ENCODE assay signal across 18 cellular contexts in the genomic region with DNA sequence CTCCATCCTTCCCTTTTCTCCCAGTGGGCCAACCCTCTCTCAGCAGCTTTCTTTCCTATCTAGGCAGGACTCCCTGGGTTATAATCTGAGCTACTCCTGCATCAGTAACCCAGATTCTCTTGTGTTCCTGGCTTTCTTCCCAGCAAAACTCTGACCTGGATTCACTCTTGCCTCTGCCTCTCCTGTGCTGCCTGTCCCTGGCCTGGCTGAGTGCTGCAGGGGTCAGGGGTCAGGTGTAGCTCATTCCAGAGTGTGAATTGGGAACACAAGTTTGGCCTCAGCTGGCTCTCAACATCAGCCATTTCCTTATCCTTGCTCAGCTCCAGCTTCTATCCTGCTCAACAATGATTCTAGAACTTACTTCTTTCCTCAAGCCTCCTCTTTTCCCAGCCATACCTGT.
A peak's percentile ranks its signal among the peaks of the same experiment; 100 is the strongest.
DNase-seq lines count a peak whose midpoint lies in the region; ATAC-seq, FAIRE-seq and TF ChIP-seq lines count a peak whose summit lies in the region.
"Had no signal": no experiment of that assay in that cellular context is flagged by ENCODE, and none has a peak within 500 bp of the region (broad histone marks: within the 10 kb centered on the region; RNA-seq: fewer than 3 reads in every experiment).

No MANE protein-coding gene starts in this region.

- DNase-seq in HTR-8/SVneo (ENCODE audit: insufficient read length, low spot score) (no peak), cerebellar cortex (ENCODE audit: low spot score) (peak; percentile 39), ACHN (no peak), T-helper 9 cell (no peak), amygdala (lab: John Stamatoyannopoulos, UW) (no peak)
- DNase-seq: DMS79 treated with DMSO at 0.1 percent for 48 hours; Kasumi-1; MM.1S; NCI-H1092; NCI-H146; NCI-H2081; NCI-H446 treated with DMSO at 0.1 percent for 48 hours; NK-92 treated with Interleukin-12 subunit alpha and Interleukin-12 subunit beta, amount 100 ng/mL, for 24 hours; Right ventricle myocardium superior had no signal

- ATAC-seq in GM21447 (IDR thresholded peaks at IDR 0.05; ENCODE audit: unreplicated experiment), result no peak
- ATAC-seq: GM23338 had no signal

- peaks cover 17% of the 10 kb centered on the region for H3K4me1 Mint-ChIP-seq in nephron

- H3K27me3 Mint-ChIP-seq in nephron (ENCODE audit: low read depth), result peaks cover 64% of the 10 kb centered on the region

- H3K9me3 Mint-ChIP-seq in nephron, result peaks cover 5% of the 10 kb centered on the region
- H3K9me3 Mint-ChIP-seq: GM23338 had no signal

- H3K27ac Mint-ChIP-seq in nephron, result no peak overlapping the region
- H3K27ac Mint-ChIP-seq: GM23338 had no signal

- H3K36me3 Mint-ChIP-seq in nephron (ENCODE audit: low read depth), result no peaks in the 10 kb centered on the region

- no peak for TF ChIP-seq CTCF in nephron (IDR thresholded peaks at IDR 0.05; ENCODE audit: unreplicated experiment in 3 of 3)

- FAIRE-seq in HTR-8/SVneo (lab: Jason Lieb, UNC), result peak; percentile 51
- FAIRE-seq: RCC 7860 had no signal

- peak overlapping the region; percentile 13 to 57 (median 34) for H3K4me3 Mint-ChIP-seq in nephron
- H3K4me3 Mint-ChIP-seq: GM23338 had no signal

- in situ Hi-C loops in ACHN (cut with HindIII; ENCODE audit: low pct_ligation_motif_present, low pct_unique_long_range_greater_than_20kb, low sequenced_read_pairs), result no loop called here
